In the genomic region with DNA sequence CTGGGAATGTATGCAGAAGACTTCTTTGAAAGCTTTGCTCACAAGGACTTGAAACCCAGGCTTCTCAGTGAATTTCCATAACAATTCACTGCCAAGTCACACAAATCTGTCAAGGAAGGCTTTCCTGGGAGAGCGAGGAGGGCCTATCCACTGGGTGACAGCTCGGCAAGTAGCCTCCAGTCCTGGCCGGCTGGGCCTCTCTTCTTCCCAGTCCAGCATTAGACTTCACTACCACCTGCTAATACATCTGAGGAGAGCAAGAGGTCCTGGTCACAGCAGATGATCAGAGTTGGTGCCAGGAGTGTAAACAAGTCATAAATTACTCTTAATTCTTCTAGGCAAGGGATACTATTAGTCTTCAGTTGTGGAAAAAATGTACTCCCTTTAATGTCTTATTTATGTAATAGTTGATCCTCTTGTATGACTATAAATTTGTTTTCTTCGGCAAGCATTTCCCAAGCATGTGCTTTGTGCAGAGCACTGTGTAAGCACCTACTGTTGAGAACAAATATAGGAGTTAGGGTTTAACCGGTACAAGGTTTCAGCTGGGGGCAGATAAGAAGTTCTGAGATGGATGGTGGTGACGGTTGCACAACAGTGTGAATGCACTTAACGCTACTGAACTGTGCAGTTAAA, we compare ENCODE assay signal across 1 cellular context.
TF ChIP-seq lines count a peak whose summit lies in the region.

No MANE protein-coding gene starts in this region.

TF ChIP-seq in K562, 482 proteins besides CTCF, POLR2A, EP300 and RAD21 (continued from another document and continues in another):
- TF ChIP-seq MGA (IDR thresholded peaks at IDR 0.05) (peak; percentile 71), ATF3 (IDR thresholded peaks at IDR 0.05) (peak; percentile 51), ATF3 (CRISPR knock-in tag; conservative IDR thresholded peaks at IDR 0.05) (no peak), LEF1 (IDR thresholded peaks at IDR 0.05) (no peak), RBM25 (IDR thresholded peaks at IDR 0.05; ENCODE audit: low read depth, low read length, severe bottlenecking) (no peak), SMARCA4 (IDR thresholded peaks at IDR 0.05) (peak; percentile 68; the same call in 1 of the 2 replicates), SREBF1 (IDR thresholded peaks at IDR 0.05; ENCODE audit: borderline replicate concordance, low read depth, low read length) (no peak), ZNF12 (CRISPR knock-in tag; IDR thresholded peaks at IDR 0.05) (no peak), ZNF449 (CRISPR knock-in tag; IDR thresholded peaks at IDR 0.05) (no peak), ZNF384 (IDR thresholded peaks at IDR 0.05; ENCODE audit: low read depth, low read length) (no peak), TFAM (CRISPR knock-in tag; conservative IDR thresholded peaks at IDR 0.05) (no peak), TEAD1 (CRISPR knock-in tag; IDR thresholded peaks at IDR 0.05) (peak in 1 of 2 experiments; percentile 50; a peak in 1 of 4 replicates), EP400 (IDR thresholded peaks at IDR 0.05) (peak; percentile 34; the same call in 1 of the 2 replicates), CEBPG (CRISPR knock-in tag; IDR thresholded peaks at IDR 0.05) (peak; percentile 83), CEBPG (tag; conservative IDR thresholded peaks at IDR 0.05 in 1 of 2, IDR thresholded peaks at IDR 0.05 in 1 of 2) (peak; percentile 93 to 96), DACH1 (IDR thresholded peaks at IDR 0.05; ENCODE audit: partially characterized antibody) (peak; percentile 39), TCF3 (CRISPR knock-in tag; IDR thresholded peaks at IDR 0.05) (peak; percentile 39), SAP30 (IDR thresholded peaks at IDR 0.05; ENCODE audit: borderline replicate concordance, insufficient read depth, low read depth, low read length, poor library complexity, severe bottlenecking) (no peak), BHLHE40 (IDR thresholded peaks at IDR 0.05; ENCODE audit: low read length) (no peak), PBX2 (CRISPR knock-in tag; IDR thresholded peaks at IDR 0.05; ENCODE audit: low read depth) (no peak), PBX2 (tag; conservative IDR thresholded peaks at IDR 0.05; ENCODE audit: low read depth) (peak; percentile 84), ERF (CRISPR knock-in tag; IDR thresholded peaks at IDR 0.05) (peak; percentile 71; the same call in 1 of the 2 replicates), GABPA (tag; conservative IDR thresholded peaks at IDR 0.05; ENCODE audit: low read depth) (no peak)
- TF ChIP-seq, protein P1, sequence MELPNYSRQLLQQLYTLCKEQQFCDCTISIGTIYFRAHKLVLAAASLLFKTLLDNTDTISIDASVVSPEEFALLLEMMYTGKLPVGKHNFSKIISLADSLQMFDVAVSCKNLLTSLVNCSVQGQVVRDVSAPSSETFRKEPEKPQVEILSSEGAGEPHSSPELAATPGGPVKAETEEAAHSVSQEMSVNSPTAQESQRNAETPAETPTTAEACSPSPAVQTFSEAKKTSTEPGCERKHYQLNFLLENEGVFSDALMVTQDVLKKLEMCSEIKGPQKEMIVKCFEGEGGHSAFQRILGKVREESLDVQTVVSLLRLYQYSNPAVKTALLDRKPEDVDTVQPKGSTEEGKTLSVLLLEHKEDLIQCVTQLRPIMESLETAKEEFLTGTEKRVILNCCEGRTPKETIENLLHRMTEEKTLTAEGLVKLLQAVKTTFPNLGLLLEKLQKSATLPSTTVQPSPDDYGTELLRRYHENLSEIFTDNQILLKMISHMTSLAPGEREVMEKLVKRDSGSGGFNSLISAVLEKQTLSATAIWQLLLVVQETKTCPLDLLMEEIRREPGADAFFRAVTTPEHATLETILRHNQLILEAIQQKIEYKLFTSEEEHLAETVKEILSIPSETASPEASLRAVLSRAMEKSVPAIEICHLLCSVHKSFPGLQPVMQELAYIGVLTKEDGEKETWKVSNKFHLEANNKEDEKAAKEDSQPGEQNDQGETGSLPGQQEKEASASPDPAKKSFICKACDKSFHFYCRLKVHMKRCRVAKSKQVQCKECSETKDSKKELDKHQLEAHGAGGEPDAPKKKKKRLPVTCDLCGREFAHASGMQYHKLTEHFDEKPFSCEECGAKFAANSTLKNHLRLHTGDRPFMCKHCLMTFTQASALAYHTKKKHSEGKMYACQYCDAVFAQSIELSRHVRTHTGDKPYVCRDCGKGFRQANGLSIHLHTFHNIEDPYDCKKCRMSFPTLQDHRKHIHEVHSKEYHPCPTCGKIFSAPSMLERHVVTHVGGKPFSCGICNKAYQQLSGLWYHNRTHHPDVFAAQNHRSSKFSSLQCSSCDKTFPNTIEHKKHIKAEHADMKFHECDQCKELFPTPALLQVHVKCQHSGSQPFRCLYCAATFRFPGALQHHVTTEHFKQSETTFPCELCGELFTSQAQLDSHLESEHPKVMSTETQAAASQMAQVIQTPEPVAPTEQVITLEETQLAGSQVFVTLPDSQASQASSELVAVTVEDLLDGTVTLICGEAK (IDR thresholded peaks at IDR 0.05) = no peak
- TF ChIP-seq, protein P1 (CRISPR knock-in tag; IDR thresholded peaks at IDR 0.05) = no peak
